Comparison of ENCODE assay signal across 1 cellular context in genomic region chr11:59463176-59463575, GRCh38.
TF ChIP-seq lines count a peak whose summit lies in the region.

No MANE protein-coding gene starts in this region.

TF ChIP-seq in H1, 55 proteins besides CTCF, POLR2A, EP300 and RAD21:
- TF ChIP-seq PHF8 (conservative IDR thresholded peaks at IDR 0.05; ENCODE audit: low read depth, low read length) (no peak), CHD7 (IDR thresholded peaks at IDR 0.05; ENCODE audit: insufficient replicate concordance, low read length) (no peak), RBBP5 (IDR thresholded peaks at IDR 0.05; ENCODE audit: borderline replicate concordance, low read depth, low read length) (no peak), KDM1A (IDR thresholded peaks at IDR 0.05; ENCODE audit: borderline replicate concordance, low read length) (no peak), BCL11A (IDR thresholded peaks at IDR 0.05; ENCODE audit: low read depth in 2 of 2, low read length in 2 of 2) (no peak), SAP30 (IDR thresholded peaks at IDR 0.05; ENCODE audit: insufficient read depth, insufficient replicate concordance, low read length) (no peak), SIX5 (IDR thresholded peaks at IDR 0.05; ENCODE audit: low read depth, low read length) (no peak), MAX (IDR thresholded peaks at IDR 0.05) (no peak)
TF ChIP-seq in H1: peak in this region for 0.
